In genomic region chr16:27759947-27760844, GRCh38 we compare ENCODE assay signal across 16 cellular contexts.
DNase-seq lines count a peak whose midpoint lies in the region; ATAC-seq and TF ChIP-seq lines count a peak whose summit lies in the region.
"Had no signal": no experiment of that assay in that cellular context is flagged by ENCODE, and none has a peak within 500 bp of the region (broad histone marks: within the 10 kb centered on the region; RNA-seq: fewer than 3 reads in every experiment).

No MANE protein-coding gene starts in this region.

- no peak overlapping the region for H3K4me3 ChIP-seq in GM23338
- H3K4me3 ChIP-seq: PC-9, suprapubic skin had no signal

- H3K4me1 ChIP-seq in GM23338 (ENCODE audit: insufficient read depth), result no peaks in the 10 kb centered on the region

- no peak overlapping the region for H3K4me2 ChIP-seq in GM23338
- H3K4me2 ChIP-seq: PC-9 had no signal

- peak overlapping the region; percentile 34; the same call in 1 of the 2 replicates for H3K27ac Mint-ChIP-seq in GM23338
- H3K27ac Mint-ChIP-seq: activated CD8-positive, alpha-beta T cell treated with anti-CD3 and anti-CD28 coated beads, Interleukin-2, amount 10 ng/mL, durations not matched to agents 7 days and 5 days; activated naive CD4-positive, alpha-beta T cell treated with anti-CD3 and anti-CD28 coated beads, Interleukin-2, amount 10 ng/mL, durations not matched to agents 7 days and 5 days; T-helper 2 cell treated with Interferon-gamma antibody and Interleukin-4, amounts not matched to agents 5 μg/mL and 100 μg/mL, for 36 hours had no signal

- H4K20me1 ChIP-seq in GM23338 (replicated peaks; ENCODE audit: insufficient read depth), result no peaks in the 10 kb centered on the region

- H3K9me3 Mint-ChIP-seq in GM23338, result peaks cover 8% of the 10 kb centered on the region; the same call in 2 of the 3 replicates
- H3K9me3 Mint-ChIP-seq: activated naive CD4-positive, alpha-beta T cell treated with anti-CD3 and anti-CD28 coated beads, Interleukin-2, amount 10 ng/mL, durations not matched to agents 7 days and 5 days; T-helper 2 cell treated with Interferon-gamma antibody and Interleukin-4, amounts not matched to agents 5 μg/mL and 100 μg/mL, for 36 hours had no signal

- H3K36me3 ChIP-seq in GM23338 (ENCODE audit: insufficient read depth), result no peaks in the 10 kb centered on the region; the same call in 1 of the 2 replicates

- no peaks in the 10 kb centered on the region for H3K27me3 ChIP-seq in GM23338 (ENCODE audit: insufficient read depth)
- H3K27me3 ChIP-seq: suprapubic skin had no signal

- TF ChIP-seq CTCF in GM23338 (conservative IDR thresholded peaks at IDR 0.05; ENCODE audit: low read depth in 2 of 2), result no peak

- DNase-seq in GM23338 (ENCODE audit: low spot score), result no peak
- DNase-seq in OCI-M1 (lab: John Stamatoyannopoulos, UW), result peak; percentile 37
- DNase-seq in globus pallidus (ENCODE audit: low spot score), result peak; percentile 68
- DNase-seq in substantia nigra (lab: John Stamatoyannopoulos, UW), result peak in 23 of 49 donors; percentile 13 to 71 (median 40)
- DNase-seq in NCI-H2227 (lab: John Stamatoyannopoulos, UW; ENCODE audit: unreplicated experiment), result no peak
- DNase-seq in ureter (ENCODE audit: low spot score), result no peak
- DNase-seq: activated CD8-positive, alpha-beta T cell treated with anti-CD3 and anti-CD28 coated beads, Interleukin-2, amount 10 ng/mL, durations not matched to agents 7 days and 5 days; activated naive CD4-positive, alpha-beta T cell treated with anti-CD3 and anti-CD28 coated beads, Interleukin-2, amount 10 ng/mL, durations not matched to agents 7 days and 5 days; cerebellar nuclear complex; COR-L47; GOT3; NCI-H2081 had no signal

- no peaks in the 10 kb centered on the region for H3K9me2 ChIP-seq in GM23338 (ENCODE audit: insufficient read depth)

- peaks cover 3% of the 10 kb centered on the region for H3K27me3 Mint-ChIP-seq in GM23338 (ENCODE audit: insufficient read depth, low read depth, poor library complexity)
- H3K27me3 Mint-ChIP-seq: activated naive CD4-positive, alpha-beta T cell treated with anti-CD3 and anti-CD28 coated beads, Interleukin-2, amount 10 ng/mL, durations not matched to agents 7 days and 5 days had no signal

- no peak overlapping the region for H3K4me3 Mint-ChIP-seq in GM23338
- H3K4me3 Mint-ChIP-seq: activated CD8-positive, alpha-beta T cell treated with anti-CD3 and anti-CD28 coated beads, Interleukin-2, amount 10 ng/mL, durations not matched to agents 7 days and 5 days; activated naive CD4-positive, alpha-beta T cell treated with anti-CD3 and anti-CD28 coated beads, Interleukin-2, amount 10 ng/mL, durations not matched to agents 7 days and 5 days; T-helper 2 cell treated with Interferon-gamma antibody and Interleukin-4, amounts not matched to agents 5 μg/mL and 100 μg/mL, for 36 hours had no signal

- no peaks in the 10 kb centered on the region for H3K79me2 ChIP-seq in GM23338 (replicated peaks; ENCODE audit: insufficient read depth)

- no peak for ATAC-seq in GM23338
- no peak for ATAC-seq in activated CD4-positive, CD25-positive, alpha-beta regulatory T cell treated with anti-CD3 and anti-CD28 coated beads, Interleukin-2, amount 50 U/mL, for 24 hours
- ATAC-seq: activated CD8-positive, alpha-beta T cell treated with anti-CD3 and anti-CD28 coated beads, Interleukin-2, amount 10 ng/mL, durations not matched to agents 7 days and 5 days had no signal

- peaks cover 12% of the 10 kb centered on the region for H3K4me1 Mint-ChIP-seq in GM23338
- H3K4me1 Mint-ChIP-seq: activated naive CD4-positive, alpha-beta T cell treated with anti-CD3 and anti-CD28 coated beads, Interleukin-2, amount 10 ng/mL, durations not matched to agents 7 days and 5 days had no signal

- H3F3A ChIP-seq in GM23338 (replicated peaks; ENCODE audit: low read depth), result no peaks in the 10 kb centered on the region

- H3K36me3 Mint-ChIP-seq in GM23338 (ENCODE audit: low read depth), result peaks cover 21% of the 10 kb centered on the region

- H3K27ac ChIP-seq in GM23338 (ENCODE audit: low read depth) (no peak overlapping the region), substantia nigra (ENCODE audit: low read depth, low read length, poor library complexity, severe bottlenecking) (peak overlapping the region; percentile 21)
- H3K27ac ChIP-seq: PC-9, suprapubic skin had no signal

- no peak overlapping the region for H2AFZ ChIP-seq in GM23338
- H2AFZ ChIP-seq: PC-9 had no signal

TF ChIP-seq in GM23338, 12 proteins besides CTCF, POLR2A, EP300 and RAD21:
- TF ChIP-seq POLR2AphosphoS5 (IDR thresholded peaks at IDR 0.05; ENCODE audit: low read depth) (no peak), CREB1 (CRISPR knock-in tag; IDR thresholded peaks at IDR 0.05; ENCODE audit: low read depth) (no peak), NANOG (IDR thresholded peaks at IDR 0.05; ENCODE audit: borderline replicate concordance) (no peak), ETS1 (IDR thresholded peaks at IDR 0.05) (no peak), EZH2phosphoT487 (IDR thresholded peaks at IDR 0.05; ENCODE audit: unreplicated experiment) (no peak), ZNF114 (CRISPR knock-in tag; IDR thresholded peaks at IDR 0.05) (no peak), ZNF462 (CRISPR knock-in tag; IDR thresholded peaks at IDR 0.05) (no peak), STAT1 (IDR thresholded peaks at IDR 0.05; ENCODE audit: unreplicated experiment) (no peak)

Comparison
In these comparisons a context has a peak if more than half of its experiments do, and no peak if none do; other contexts are left out.
1. DNase-seq: peak in OCI-M1 (single experiment) and globus pallidus (single experiment); none in GM23338 (single experiment), NCI-H2227 (single experiment) and ureter (single experiment).